ENCODE assay signal across 8 cellular contexts in the genomic region with DNA sequence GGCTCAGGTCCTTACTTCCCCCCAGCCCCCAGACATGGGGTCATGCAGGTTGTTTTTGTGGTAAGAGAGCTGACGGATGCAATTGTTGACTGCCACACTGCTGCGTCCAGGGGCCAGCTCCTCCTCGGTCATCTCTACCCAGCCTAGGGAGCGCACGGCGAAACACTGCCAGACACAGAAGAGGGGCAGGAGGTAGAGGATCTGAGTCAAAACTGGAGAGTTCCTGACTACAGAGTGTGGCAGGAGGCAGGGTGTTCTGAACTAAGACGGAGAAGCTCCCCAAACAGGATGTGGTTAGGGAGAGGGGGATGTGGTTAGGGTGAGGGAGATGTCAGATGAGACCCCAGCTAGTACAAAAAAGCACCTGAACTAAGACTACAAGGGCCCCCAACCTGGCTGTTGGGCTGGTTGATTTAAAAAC. TPM values are rescaled to one million over a fixed set of nuclear protein-coding genes. Genes with fewer than 3 reads are reported as not detected.
DNase-seq lines count a peak whose midpoint lies in the region; ATAC-seq and TF ChIP-seq lines count a peak whose summit lies in the region.

No MANE protein-coding gene starts in this region.

- peak overlapping the region; percentile 28; the same call in 1 of the 2 replicates for H3K9ac ChIP-seq in OCI-LY1 (ENCODE audit: low read length)

- CTCF ChIA-PET in activated naive CD4-positive, alpha-beta T cell treated with anti-CD3 and anti-CD28 coated beads for 36 hours (lab: Charles Lee), result interaction anchor here (0.6 to 5.2 kb wide), 16 partner anchors 9 to 353 kb away, joined by 3 to 40 read pairs (median 4); a partner anchor contains a TSS

- H3K4me1 ChIP-seq in OCI-LY1 (ENCODE audit: insufficient read depth, low read length, severe bottlenecking) (peaks cover 25% of the 10 kb centered on the region), suprapubic skin (no peaks in the 10 kb centered on the region)

- H3K9me2 ChIP-seq in OCI-LY1 (ENCODE audit: low read depth, low read length), result no peaks in the 10 kb centered on the region

- TF ChIP-seq EP300 in suprapubic skin (IDR thresholded peaks at IDR 0.05), result no peak

- H3K36me3 Mint-ChIP-seq in activated naive CD4-positive, alpha-beta T cell treated with anti-CD3 and anti-CD28 coated beads for 36 hours (ENCODE audit: low read depth), result peaks cover 9% of the 10 kb centered on the region

- H3K27ac Mint-ChIP-seq in activated naive CD4-positive, alpha-beta T cell treated with anti-CD3 and anti-CD28 coated beads for 36 hours, result peak overlapping the region; percentile 84

- H3K4me2 ChIP-seq in OCI-LY1 (ENCODE audit: low read length), result peak overlapping the region; percentile 56

- peak overlapping the region; percentile 64 for H3K4me3 Mint-ChIP-seq in activated naive CD4-positive, alpha-beta T cell treated with anti-CD3 and anti-CD28 coated beads for 36 hours

- peaks cover 89% of the 10 kb centered on the region for H3K4me1 Mint-ChIP-seq in activated naive CD4-positive, alpha-beta T cell treated with anti-CD3 and anti-CD28 coated beads for 36 hours (ENCODE audit: low read depth)

- peak; percentile 94 for DNase-seq in activated naive CD4-positive, alpha-beta T cell treated with anti-CD3 and anti-CD28 coated beads for 36 hours
- peak; percentile 34 to 43 for DNase-seq in stimulated activated CD8-positive, alpha-beta memory T cell treated with anti-CD3 and anti-CD28 coated beads, Interleukin-2, amount 100 ng/mL, for 1 hour (ENCODE audit: low read depth in 2 of 2)
- DNase-seq in GF-D8 (lab: John Stamatoyannopoulos, UW) (no peak), EL (no peak), suprapubic skin (ENCODE audit: low spot score in 2 of 2) (no peak)

- H3K27ac ChIP-seq in OCI-LY1 (ENCODE audit: low read depth, low read length, poor library complexity, severe bottlenecking), result peak overlapping the region; percentile 67
- H3K27ac ChIP-seq in suprapubic skin, result no peak overlapping the region

- no peaks in the 10 kb centered on the region for H4K20me1 ChIP-seq in OCI-LY1 (ENCODE audit: insufficient read depth, low read length)

- H3K9me3 Mint-ChIP-seq in activated naive CD4-positive, alpha-beta T cell treated with anti-CD3 and anti-CD28 coated beads for 36 hours, result no peaks in the 10 kb centered on the region

- H3K4me3 ChIP-seq in OCI-LY1 (ENCODE audit: low read depth, low read length, poor library complexity, severe bottlenecking) (peak overlapping the region; percentile 25), suprapubic skin (no peak overlapping the region)

- no peaks in the 10 kb centered on the region for H3K79me2 ChIP-seq in OCI-LY1 (ENCODE audit: insufficient read depth, low read length)

- TF ChIP-seq CTCF in OCI-LY1 (IDR thresholded peaks at IDR 0.05; ENCODE audit: low read length), result no peak
- no peak for TF ChIP-seq CTCF in suprapubic skin (IDR thresholded peaks at IDR 0.05)

- H3F3A ChIP-seq in OCI-LY1 (ENCODE audit: insufficient read depth, low read length), result no peaks in the 10 kb centered on the region

- H3K36me3 ChIP-seq in OCI-LY1 (ENCODE audit: insufficient read depth, low read length) (no peaks in the 10 kb centered on the region), suprapubic skin (peaks cover 28% of the 10 kb centered on the region)

- no peaks in the 10 kb centered on the region for H3K27me3 Mint-ChIP-seq in activated naive CD4-positive, alpha-beta T cell treated with anti-CD3 and anti-CD28 coated beads for 36 hours (ENCODE audit: low read depth)

- peak; percentile 92 for ATAC-seq in GM18499 (IDR thresholded peaks at IDR 0.05; ENCODE audit: insufficient read depth, unreplicated experiment)
- peak; percentile 91 for ATAC-seq in HG02763 (IDR thresholded peaks at IDR 0.05; ENCODE audit: unreplicated experiment)

- no peaks in the 10 kb centered on the region for H3K27me3 ChIP-seq in OCI-LY1 (ENCODE audit: insufficient read depth, low read length)
- no peaks in the 10 kb centered on the region for H3K27me3 ChIP-seq in suprapubic skin

- H3K9me3 ChIP-seq in OCI-LY1 (ENCODE audit: low read length), result no peaks in the 10 kb centered on the region
- no peaks in the 10 kb centered on the region for H3K9me3 ChIP-seq in suprapubic skin

- 82% methylated on average over 7 of the region's 7 CpGs for WGBS in suprapubic skin

- no peak overlapping the region for H2AFZ ChIP-seq in OCI-LY1 (ENCODE audit: low read length)

- intact Hi-C loops in activated naive CD4-positive, alpha-beta T cell treated with anti-CD3 and anti-CD28 coated beads for 36 hours (cut with micrococcal nuclease), result loop anchor here (1.0 to 2.0 kb wide), 3 partner anchors 11 to 16 kb away; a partner anchor contains a TSS

- TF ChIP-seq POLR2A in suprapubic skin (IDR thresholded peaks at IDR 0.05), result no peak

RNA-seq across cellular contexts. Expression of a gene that starts 12.3 kb away (rescaled TPM):
- 10 to 100 TPM; 24.5 to 27.5 TPM for total RNA-seq in activated naive CD4-positive, alpha-beta T cell treated with anti-CD3 and anti-CD28 coated beads for 36 hours
- total RNA-seq in suprapubic skin, result 10 to 100 TPM; 25.0 to 45.5 (median 40.8) TPM

RNA-seq across cellular contexts. Expression of a gene that starts 16.3 kb away (rescaled TPM):
- total RNA-seq in activated naive CD4-positive, alpha-beta T cell treated with anti-CD3 and anti-CD28 coated beads for 36 hours, result 10 to 100 TPM; 44.5 to 45.1 TPM
- 10 to 100 TPM; 15.8 to 26.2 (median 17.2) TPM for total RNA-seq in suprapubic skin

RNA-seq across cellular contexts. Expression of a gene that starts 38.2 kb away (rescaled TPM):
- total RNA-seq in activated naive CD4-positive, alpha-beta T cell treated with anti-CD3 and anti-CD28 coated beads for 36 hours, result under 1 TPM in 1 of 2 experiments, not detected in 1; 0.64 TPM
- 10 to 100 TPM in 1 of 4 donors, 1 to 10 TPM in 2, under 1 TPM in 1; 0.47 to 15.5 (median 1.3) TPM for total RNA-seq in suprapubic skin

Comparison
In these comparisons a context has a peak if more than half of its experiments do, and no peak if none do; other contexts are left out.
1. DNase-seq: peak in activated naive CD4-positive, alpha-beta T cell treated with anti-CD3 and anti-CD28 coated beads for 36 hours (single experiment) and stimulated activated CD8-positive, alpha-beta memory T cell treated with anti-CD3 and anti-CD28 coated beads, Interleukin-2, amount 100 ng/mL, for 1 hour (2 of 2); none in GF-D8 (single experiment), EL (single experiment) and suprapubic skin (0 of 2).